17 cellular contexts compared by ENCODE assay signal in genomic region chr13:80055804-80056203, GRCh38.
DNase-seq lines count a peak whose midpoint lies in the region; ATAC-seq, FAIRE-seq and TF ChIP-seq lines count a peak whose summit lies in the region.
"Had no signal": no experiment of that assay in that cellular context is flagged by ENCODE, and none has a peak within 500 bp of the region (broad histone marks: within the 10 kb centered on the region; RNA-seq: fewer than 3 reads in every experiment).

No MANE protein-coding gene starts in this region.

- TF ChIP-seq RAD21 in SK-N-SH (IDR thresholded peaks at IDR 0.05; ENCODE audit: low read length), result no peak

- no peak overlapping the region for H3K14ac ChIP-seq in neuronal stem cell (ENCODE audit: low read length)

- H2BK15ac ChIP-seq in neuronal stem cell (ENCODE audit: low read length), result no peak overlapping the region

- POLR2A ChIA-PET in SK-N-SH (lab: Yijun Ruan, JAX), result no interaction called here

- H2BK12ac ChIP-seq in neuronal stem cell (ENCODE audit: low read length), result no peak overlapping the region

- TF ChIP-seq EP300 in SK-N-SH (IDR thresholded peaks at IDR 0.05; ENCODE audit: borderline replicate concordance in 1 of 2, low read depth in 1 of 2, low read length in 1 of 2), result no peak

- no peaks in the 10 kb centered on the region for H3K9me3 ChIP-seq in SK-N-SH
- H3K9me3 ChIP-seq in neuronal stem cell (replicated peaks in 1 of 2; ENCODE audit: control insufficient read depth in 2 of 2, insufficient read depth in 1 of 2, low read depth in 1 of 2, low read length in 2 of 2), result peaks cover 0 to 2% of the 10 kb centered on the region in 2 donors

- CTCF ChIA-PET in SK-N-SH (lab: Yijun Ruan, JAX), result interaction anchor here (1.0 kb wide), 1 partner anchor 646 kb away, joined by 3 read pairs; no protein-coding TSS in a partner anchor

- no peak overlapping the region for H3K23ac ChIP-seq in neuronal stem cell (ENCODE audit: low read depth, low read length, poor library complexity)

- H3K27ac ChIP-seq in SK-N-SH (ENCODE audit: low read depth in 2 of 2, low read length in 1 of 2) (no peak overlapping the region), foreskin keratinocyte (peak overlapping the region; percentile 0), neuronal stem cell (replicated peaks; ENCODE audit: low read length) (peak overlapping the region; percentile 86)
- H3K27ac ChIP-seq: 22Rv1, KMS-11, SJSA1 had no signal

- no peak overlapping the region for H4K8ac ChIP-seq in neuronal stem cell (ENCODE audit: low read depth, low read length)

- FAIRE-seq in urothelium cell line (lab: Jason Lieb, UNC), result no peak

- H3K9me2 ChIP-seq in SK-N-SH, result no peaks in the 10 kb centered on the region

- H3K4me3 ChIP-seq in SK-N-SH (ENCODE audit: low read depth in 2 of 2, low read length in 1 of 2), result no peak overlapping the region
- no peak overlapping the region for H3K4me3 ChIP-seq in neuronal stem cell (ENCODE audit: low read length in 2 of 2)
- H3K4me3 ChIP-seq: SJSA1 had no signal

- H2AFZ ChIP-seq in SK-N-SH (ENCODE audit: low read depth) (0 out of 2 replicates have a peak overlapping the region, but pooled peaks have one; percentile 2), neuronal stem cell (ENCODE audit: low read length) (peak overlapping the region; percentile 40)

- no peaks in the 10 kb centered on the region for H3K27me3 ChIP-seq in SK-N-SH (ENCODE audit: insufficient read depth)
- no peaks in the 10 kb centered on the region for H3K27me3 ChIP-seq in foreskin keratinocyte
- H3K27me3 ChIP-seq in neuronal stem cell (ENCODE audit: control insufficient read depth in 3 of 3, insufficient read depth in 3 of 3, low read depth in 1 of 3, low read length in 3 of 3), result no peaks in the 10 kb centered on the region
- H3K27me3 ChIP-seq: SJSA1 had no signal

- no peak for ATAC-seq in foreskin keratinocyte
- ATAC-seq: Panc1 had no signal

- no peak overlapping the region for H2BK5ac ChIP-seq in neuronal stem cell (ENCODE audit: low read length)

- H2BK120ac ChIP-seq in neuronal stem cell (ENCODE audit: low read depth, low read length), result no peak overlapping the region

- no peaks in the 10 kb centered on the region for H4K20me1 ChIP-seq in SK-N-SH (ENCODE audit: insufficient read depth)

- H3K18ac ChIP-seq in neuronal stem cell (ENCODE audit: low read length), result no peak overlapping the region

- H4K91ac ChIP-seq in neuronal stem cell (ENCODE audit: low read depth, low read length, poor library complexity), result no peak overlapping the region

- H2AK5ac ChIP-seq in neuronal stem cell (ENCODE audit: low read depth, low read length), result no peak overlapping the region

- no peaks in the 10 kb centered on the region for H3K79me2 ChIP-seq in SK-N-SH (ENCODE audit: insufficient read depth)

- H3K9ac ChIP-seq in SK-N-SH, result no peak overlapping the region
- H3K9ac ChIP-seq in neuronal stem cell (ENCODE audit: low read depth, low read length, poor library complexity), result no peak overlapping the region
- H3K9ac ChIP-seq: KMS-11 had no signal

- TF ChIP-seq CTCF in SK-N-SH (IDR thresholded peaks at IDR 0.05) (no peak), foreskin keratinocyte (conservative IDR thresholded peaks at IDR 0.05) (no peak)

- DNase-seq in Ammon's horn (ENCODE audit: low spot score), result peak; percentile 59
- DNase-seq in SK-N-SH, result no peak
- DNase-seq in foreskin keratinocyte, result no peak
- DNase-seq in neuronal stem cell (ENCODE audit: low spot score), result peak; percentile 35
- no peak for DNase-seq in GDM1 (lab: John Stamatoyannopoulos, UW)
- no peak for DNase-seq in iPS-NIHi11 (ENCODE audit: low spot score)
- DNase-seq in NCI-H2029 (lab: John Stamatoyannopoulos, UW), result no peak
- no peak for DNase-seq in urothelium cell line (ENCODE audit: low spot score)
- DNase-seq: AML-193, DMS79 treated with DMSO at 0.1 percent for 48 hours, NCI-H1417 treated with DMSO at 0.1 percent for 48 hours, NCI-H1930, NCI-H526 had no signal

- H3K4me1 ChIP-seq in SK-N-SH (ENCODE audit: control insufficient read depth in 1 of 2, insufficient read depth in 2 of 2, low read depth in 1 of 2, low read length in 1 of 2) (no peaks in the 10 kb centered on the region; a peak in 1 of 4 replicates), foreskin keratinocyte (no peaks in the 10 kb centered on the region), neuronal stem cell (ENCODE audit: control insufficient read depth in 2 of 2, insufficient read depth in 1 of 2, low read depth in 1 of 2, low read length in 2 of 2) (peaks cover 5 to 19% of the 10 kb centered on the region in 2 donors)
- H3K4me1 ChIP-seq: SJSA1 had no signal

- H3K36me3 ChIP-seq in SK-N-SH (replicated peaks in 1 of 2; ENCODE audit: control insufficient read depth in 1 of 2, insufficient read depth in 2 of 2, low read length in 1 of 2) (no peaks in the 10 kb centered on the region), neuronal stem cell (replicated peaks in 1 of 2; ENCODE audit: control insufficient read depth in 2 of 2, insufficient read depth in 2 of 2, low read length in 2 of 2) (no peaks in the 10 kb centered on the region)
- H3K36me3 ChIP-seq: SJSA1 had no signal

- no peaks in the 10 kb centered on the region for H3K79me1 ChIP-seq in neuronal stem cell (ENCODE audit: low read depth, low read length)

- H3K4ac ChIP-seq in neuronal stem cell (ENCODE audit: low read length), result no peak overlapping the region

- WGBS in SK-N-SH (ENCODE audit: low lambda C conversion rate), result 90% methylated on average over 4 of the region's 4 CpGs
- no CpG with 5 or more reads among the region's 4 CpGs for WGBS in neuronal stem cell (ENCODE audit: extremely low coverage in 2 of 2, insufficient read length in 2 of 2, insufficient replicate concordance in 1 of 2), 2 donors

- no peaks in the 10 kb centered on the region for H3F3A ChIP-seq in SK-N-SH (replicated peaks; ENCODE audit: insufficient read depth)

- H3K4me2 ChIP-seq in SK-N-SH, result no peak overlapping the region
- no peak overlapping the region for H3K4me2 ChIP-seq in neuronal stem cell (ENCODE audit: insufficient read depth, low read length, poor library complexity, severe bottlenecking)
- H3K4me2 ChIP-seq: KMS-11 had no signal

TF ChIP-seq in SK-N-SH, 30 proteins besides CTCF, POLR2A, EP300 and RAD21:
- no peak for TF ChIP-seq USF2 (IDR thresholded peaks at IDR 0.05; ENCODE audit: borderline replicate concordance, low read depth, low read length)
- no peak for TF ChIP-seq NRF1 (IDR thresholded peaks at IDR 0.05; ENCODE audit: low read depth, low read length)
- no peak for TF ChIP-seq NFIC (IDR thresholded peaks at IDR 0.05; ENCODE audit: borderline replicate concordance)
- no peak for TF ChIP-seq FOXM1 (IDR thresholded peaks at IDR 0.05; ENCODE audit: low read depth)
- TF ChIP-seq IRF3 (IDR thresholded peaks at IDR 0.05; ENCODE audit: low read depth, low read length), result no peak
- TF ChIP-seq FOXJ3 (CRISPR knock-in tag; IDR thresholded peaks at IDR 0.05), result no peak
- TF ChIP-seq ELF1 (IDR thresholded peaks at IDR 0.05), result no peak
- no peak for TF ChIP-seq MAX (IDR thresholded peaks at IDR 0.05; ENCODE audit: low read depth)
- no peak for TF ChIP-seq POLR2AphosphoS5 (IDR thresholded peaks at IDR 0.05; ENCODE audit: low read depth, low read length)
- TF ChIP-seq SMC3 (IDR thresholded peaks at IDR 0.05; ENCODE audit: low read depth, low read length), result no peak
- no peak for TF ChIP-seq PBX3 (IDR thresholded peaks at IDR 0.05)
- no peak for TF ChIP-seq RFX5 (IDR thresholded peaks at IDR 0.05; ENCODE audit: low read length)

Comparison
In these comparisons a context has a peak if more than half of its experiments do, and no peak if none do; other contexts are left out.
1. DNase-seq: peak in Ammon's horn (single experiment) and neuronal stem cell (single experiment); none in SK-N-SH (single experiment), foreskin keratinocyte (0 of 2), GDM1 (single experiment), iPS-NIHi11 (single experiment), NCI-H2029 (single experiment) and urothelium cell line (single experiment).
2. H3K27ac ChIP-seq: peak in foreskin keratinocyte (single experiment) and neuronal stem cell (single experiment); none in SK-N-SH (0 of 2).